Comparison of ENCODE assay signal across 8 cellular contexts in genomic region chr13:62357887-62358645, GRCh38.
A peak's percentile ranks its signal among the peaks of the same experiment; 100 is the strongest.
DNase-seq lines count a peak whose midpoint lies in the region; ATAC-seq and TF ChIP-seq lines count a peak whose summit lies in the region.

No MANE protein-coding gene starts in this region.

- no peak overlapping the region for H3K4me3 Mint-ChIP-seq in osteocyte (ENCODE audit: unreplicated experiment)

- H3K4me1 Mint-ChIP-seq in osteocyte (ENCODE audit: unreplicated experiment) = peaks cover 23% of the 10 kb centered on the region

- peak; percentile 82 for ATAC-seq in GM21737 (IDR thresholded peaks at IDR 0.05; ENCODE audit: unreplicated experiment)

- H3K4me3 ChIP-seq in astrocyte of the spinal cord (ENCODE audit: low read depth, low read length) = no peak overlapping the region
- no peak overlapping the region for H3K4me3 ChIP-seq in lower leg skin (ENCODE audit: low read depth, poor library complexity, severe bottlenecking)

- H3K27ac Mint-ChIP-seq in osteocyte (ENCODE audit: unreplicated experiment) = no peak overlapping the region

- TF ChIP-seq CTCF in astrocyte of the spinal cord (IDR thresholded peaks at IDR 0.05; ENCODE audit: low read depth, low read length) = peak; percentile 65
- TF ChIP-seq CTCF in osteocyte (IDR thresholded peaks at IDR 0.05) = peak; percentile 56
- TF ChIP-seq CTCF in lower leg skin (IDR thresholded peaks at IDR 0.05) = no peak

- no peaks in the 10 kb centered on the region for H3K27me3 Mint-ChIP-seq in osteocyte (ENCODE audit: unreplicated experiment)

- intact Hi-C loops in lower leg skin (cut with DNase I; ENCODE audit: low total_unique reads) = no loop called here

- H3K9me3 Mint-ChIP-seq in osteocyte (ENCODE audit: unreplicated experiment) = peaks cover 4% of the 10 kb centered on the region

- 35 to 52% methylated on average over 2 of the region's 2 CpGs for WGBS in lower leg skin, 2 donors

- peaks cover 1% of the 10 kb centered on the region for H3K36me3 Mint-ChIP-seq in osteocyte (ENCODE audit: unreplicated experiment)

- in situ Hi-C loops in astrocyte of the spinal cord (cut with HindIII; ENCODE audit: low sequenced_read_pairs) = no loop called here

- peak; percentile 69 for DNase-seq in DMS53 (lab: John Stamatoyannopoulos, UW)
- peak; percentile 44 for DNase-seq in MV-4-11 (lab: John Stamatoyannopoulos, UW)
- DNase-seq in astrocyte of the spinal cord (ENCODE audit: low read depth, low spot score) = peak; percentile 54
- DNase-seq in osteocyte (ENCODE audit: extremely low spot score, unreplicated experiment) = no peak
- DNase-seq in lower leg skin (ENCODE audit: low spot score in 2 of 2) = no peak
- no peak for DNase-seq in NCI-H1417 treated with DMSO at 0.1 percent for 48 hours (lab: John Stamatoyannopoulos, UW)
- DNase-seq in activated effector memory CD4-positive, alpha-beta T cell treated with anti-CD3 and anti-CD28 coated beads, Interleukin-2, amount 50 U/mL, for 16 hours = no peak

- TF ChIP-seq POLR2A in lower leg skin (IDR thresholded peaks at IDR 0.05) = no peak

Comparison
In these comparisons a context has a peak if more than half of its experiments do, and no peak if none do; other contexts are left out.
1. DNase-seq: peak in DMS53 (single experiment), MV-4-11 (single experiment) and astrocyte of the spinal cord (single experiment); none in osteocyte (single experiment), lower leg skin (0 of 2), NCI-H1417 treated with DMSO at 0.1 percent for 48 hours (single experiment) and activated effector memory CD4-positive, alpha-beta T cell treated with anti-CD3 and anti-CD28 coated beads, Interleukin-2, amount 50 U/mL, for 16 hours (single experiment).
2. CTCF ChIP-seq: peak in astrocyte of the spinal cord (single experiment) and osteocyte (single experiment); none in lower leg skin (0 of 3).